In the genomic region with DNA sequence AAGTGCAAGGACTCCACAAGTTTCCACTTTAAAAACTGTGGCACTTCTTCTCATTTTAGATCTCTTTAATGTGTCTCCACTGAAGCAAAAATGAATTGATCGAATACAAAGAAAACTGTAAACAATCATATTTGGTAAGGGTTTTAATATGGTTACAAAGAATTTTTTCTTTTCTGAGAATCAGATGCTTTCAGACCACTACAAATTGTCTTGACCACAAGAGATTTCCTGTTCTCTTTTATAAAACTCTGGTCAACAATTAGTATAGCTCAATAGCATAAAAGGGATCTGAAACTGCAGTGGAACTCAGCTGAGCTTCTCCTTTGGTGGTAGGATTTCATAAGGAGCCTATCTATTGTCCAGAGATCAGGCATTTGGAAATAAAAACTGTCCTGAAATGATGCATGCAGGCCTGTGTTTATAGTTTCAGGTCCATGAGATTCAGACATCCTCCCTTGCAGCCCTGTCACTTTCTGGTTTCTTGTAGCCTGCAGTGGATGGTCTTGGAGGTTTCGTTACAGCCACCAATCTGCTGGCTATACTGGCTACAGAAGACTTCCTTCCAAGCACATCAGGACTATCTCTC, we compare ENCODE assay signal across 8 cellular contexts.
DNase-seq lines count a peak whose midpoint lies in the region; ATAC-seq and TF ChIP-seq lines count a peak whose summit lies in the region.

No MANE protein-coding gene starts in this region.

- CTCF ChIA-PET in GM10248 (lab: Yijun Ruan, JAX) (interaction anchor here (0.6 to 4.6 kb wide), 5 partner anchors 9 to 79 kb away, joined by 3 to 24 read pairs (median 3); no protein-coding TSS in a partner anchor), IMR-90 (lab: Yijun Ruan, JAX) (no interaction called here)

- no peak overlapping the region for H2AK9ac ChIP-seq in IMR-90 (replicated peaks; ENCODE audit: low read depth, low read length, poor library complexity)

- no peak overlapping the region for H3K14ac ChIP-seq in IMR-90 (replicated peaks; ENCODE audit: low read depth, low read length)

- H3K9me3 ChIP-seq in IMR-90 (ENCODE audit: control insufficient read depth, insufficient read depth, low read length), result no peaks in the 10 kb centered on the region
- H3K9me3 ChIP-seq in effector memory CD4-positive, alpha-beta T cell (ENCODE audit: control insufficient read depth, low read length), result no peaks in the 10 kb centered on the region
- H3K9me3 ChIP-seq in HAP-1, result no peaks in the 10 kb centered on the region

- H3K79me1 ChIP-seq in IMR-90 (ENCODE audit: low read depth in 1 of 2, low read length in 2 of 2), result peaks cover 25 to 40% of the 10 kb centered on the region in 2 experiments

- no CpG with 5 or more reads among the region's 2 CpGs for WGBS in IMR-90 (ENCODE audit: extremely low coverage in 2 of 2, insufficient read length in 1 of 2), 2 experiments

- no peak overlapping the region for H2AFZ ChIP-seq in IMR-90 (replicated peaks; ENCODE audit: low read length, poor library complexity)

- no peak overlapping the region for H3K4ac ChIP-seq in IMR-90 (ENCODE audit: low read depth, low read length)

- no peak overlapping the region for H3K9ac ChIP-seq in IMR-90 (ENCODE audit: low read depth, low read length)

- POLR2A ChIA-PET in GM10248 (lab: Yijun Ruan, JAX) (interaction anchor here (0.7 kb wide), 1 partner anchor 10 kb away, joined by 3 read pairs; no protein-coding TSS in a partner anchor), IMR-90 (lab: Charles Lee; ENCODE audit: unreplicated experiment) (no interaction called here)

- H2BK5ac ChIP-seq in IMR-90 (ENCODE audit: low read depth, low read length, poor library complexity, severe bottlenecking), result no peak overlapping the region

- TF ChIP-seq CTCF in GM10248 (IDR thresholded peaks at IDR 0.05; ENCODE audit: control extremely low read depth, extremely low read depth, low read depth, missing control alignments) (no peak), IMR-90 (conservative IDR thresholded peaks at IDR 0.05; ENCODE audit: low read depth, low read length) (no peak)

- no peak overlapping the region for H3K27ac ChIP-seq in IMR-90 (ENCODE audit: insufficient read depth, low read length)
- H3K27ac ChIP-seq in effector memory CD4-positive, alpha-beta T cell (ENCODE audit: insufficient read depth, low read length, poor library complexity, severe bottlenecking), result peak overlapping the region; percentile 8

- H4K91ac ChIP-seq in IMR-90 (ENCODE audit: insufficient read depth, low read depth, low read length), result no peak overlapping the region

- H3K18ac ChIP-seq in IMR-90 (ENCODE audit: low read depth, low read length), result no peak overlapping the region

- H3K27me3 ChIP-seq in IMR-90 (ENCODE audit: control insufficient read depth, insufficient read depth, low read length), result no peaks in the 10 kb centered on the region
- H3K27me3 ChIP-seq in effector memory CD4-positive, alpha-beta T cell (replicated peaks; ENCODE audit: control insufficient read depth, insufficient read depth, low read length, poor library complexity, severe bottlenecking), result no peaks in the 10 kb centered on the region
- no peaks in the 10 kb centered on the region for H3K27me3 ChIP-seq in HAP-1 (ENCODE audit: low read depth)

- H4K20me1 ChIP-seq in IMR-90 (ENCODE audit: insufficient read depth, low read length), result no peaks in the 10 kb centered on the region

- in situ Hi-C loops in IMR-90 (cut with MboI; ENCODE audit: low sequenced_read_pairs) (no loop called here), HAP-1 (cut with MboI; ENCODE audit: low sequenced_read_pairs) (no loop called here)

- H3K56ac ChIP-seq in IMR-90 (ENCODE audit: extremely low read depth, insufficient read depth, low read length), result no peak overlapping the region

- no peak overlapping the region; the same call in 1 of the 2 replicates for H2AK5ac ChIP-seq in IMR-90 (ENCODE audit: low read depth, low read length)

- H4K8ac ChIP-seq in IMR-90 (ENCODE audit: low read depth in 2 of 2, low read length in 2 of 2), result peak overlapping the region in 1 of 2 experiments; percentile 47; a peak in 2 of 4 replicates

- H4K5ac ChIP-seq in IMR-90 (ENCODE audit: low read depth, low read length), result peak overlapping the region; percentile 12; the same call in 1 of the 2 replicates

- no peak overlapping the region for H3K23ac ChIP-seq in IMR-90 (ENCODE audit: low read depth, low read length)

- TF ChIP-seq RAD21 in IMR-90 (IDR thresholded peaks at IDR 0.05; ENCODE audit: low read length), result no peak

- TF ChIP-seq POLR2A in IMR-90 (IDR thresholded peaks at IDR 0.05; ENCODE audit: low read depth, low read length), result no peak

- intact Hi-C loops in IMR-90 (cut with micrococcal nuclease), result no loop called here

- H2BK20ac ChIP-seq in IMR-90 (ENCODE audit: low read depth, low read length), result no peak overlapping the region

- BruUV-seq in IMR-90 (replicated peaks; lab: Mats Ljungman, UMichigan), result no TSS peak

- H2BK120ac ChIP-seq in IMR-90 (ENCODE audit: low read depth, low read length), result no peak overlapping the region

- DNase-seq in GM10248 (ENCODE audit: extremely low spot score) (peak; percentile 50), IMR-90 (peak; percentile 18), HAP-1 (ENCODE audit: low spot score in 2 of 2) (no peak)
- DNase-seq in effector memory CD4-positive, alpha-beta T cell, result no peak
- DNase-seq in stimulated activated CD4-positive, alpha-beta T cell treated with anti-CD3 and anti-CD28 coated beads, Interleukin-15, amount 100 ng/mL, for 24 hours, result no peak
- no peak for DNase-seq in activated T-cell treated with anti-CD3 and anti-CD28 coated beads, Interleukin-2, amount 50 U/mL, for 48 hours
- DNase-seq in stimulated activated CD4-positive, alpha-beta T cell treated with anti-CD3 and anti-CD28 coated beads, Interleukin-2, amount 100 ng/mL, for 24 hours, result no peak

- H3K4me1 ChIP-seq in IMR-90 (ENCODE audit: control insufficient read depth, insufficient read depth, low read length) (peaks cover 14% of the 10 kb centered on the region), HAP-1 (no peaks in the 10 kb centered on the region)
- peaks cover 43% of the 10 kb centered on the region for H3K4me1 ChIP-seq in effector memory CD4-positive, alpha-beta T cell (ENCODE audit: control insufficient read depth, insufficient read depth, low read length, poor library complexity, severe bottlenecking)

- H3K9me1 ChIP-seq in IMR-90 (ENCODE audit: insufficient read depth, low read length), result peaks cover 22% of the 10 kb centered on the region

- H3K36me3 ChIP-seq in IMR-90 (ENCODE audit: control insufficient read depth, insufficient read depth, low read length) (no peaks in the 10 kb centered on the region; the same call in 1 of the 2 replicates), HAP-1 (replicated peaks) (no peaks in the 10 kb centered on the region)
- peaks cover 10% of the 10 kb centered on the region for H3K36me3 ChIP-seq in effector memory CD4-positive, alpha-beta T cell (ENCODE audit: control insufficient read depth, insufficient read depth, low read length)

- H3K4me2 ChIP-seq in IMR-90 (ENCODE audit: low read depth, low read length), result no peak overlapping the region

- ATAC-seq in GM21447 (IDR thresholded peaks at IDR 0.05; ENCODE audit: unreplicated experiment) (peak; percentile 64), IMR-90 (ENCODE audit: low read depth) (no peak)

- H3K4me3 ChIP-seq in IMR-90 (ENCODE audit: insufficient read depth, low read depth, low read length), result no peak overlapping the region
- no peak overlapping the region for H3K4me3 ChIP-seq in effector memory CD4-positive, alpha-beta T cell (ENCODE audit: insufficient read depth, low read depth, low read length, poor library complexity, severe bottlenecking)
- no peak overlapping the region for H3K4me3 ChIP-seq in HAP-1

- H2BK15ac ChIP-seq in IMR-90 (ENCODE audit: low read depth, low read length), result no peak overlapping the region; the same call in 2 of the 3 replicates

- dilution Hi-C loops in IMR-90 (cut with HindIII; ENCODE audit: low sequenced_read_pairs, unreplicated experiment), result no loop called here

TF ChIP-seq in IMR-90, 13 proteins besides CTCF, POLR2A, EP300 and RAD21:
- TF ChIP-seq NFE2L2 (IDR thresholded peaks at IDR 0.05; ENCODE audit: low read depth, low read length) (no peak), USF2 (IDR thresholded peaks at IDR 0.05; ENCODE audit: low read depth, low read length) (no peak), FOS (IDR thresholded peaks at IDR 0.05; ENCODE audit: low read depth, low read length) (no peak), RCOR1 (IDR thresholded peaks at IDR 0.05; ENCODE audit: insufficient replicate concordance, low read length) (no peak), MAZ (IDR thresholded peaks at IDR 0.05; ENCODE audit: borderline replicate concordance, low read depth, low read length) (no peak), RFX5 (IDR thresholded peaks at IDR 0.05; ENCODE audit: low read depth, low read length) (no peak), MAFK (IDR thresholded peaks at IDR 0.05; ENCODE audit: low read depth, low read length) (no peak), CHD1 (IDR thresholded peaks at IDR 0.05; ENCODE audit: low read depth, low read length) (no peak), SMC3 (IDR thresholded peaks at IDR 0.05; ENCODE audit: low read depth, low read length) (no peak), CEBPB (IDR thresholded peaks at IDR 0.05; ENCODE audit: low read depth, low read length) (no peak), MXI1 (IDR thresholded peaks at IDR 0.05; ENCODE audit: borderline replicate concordance, low read depth, low read length) (no peak)
- TF ChIP-seq, protein P1, sequence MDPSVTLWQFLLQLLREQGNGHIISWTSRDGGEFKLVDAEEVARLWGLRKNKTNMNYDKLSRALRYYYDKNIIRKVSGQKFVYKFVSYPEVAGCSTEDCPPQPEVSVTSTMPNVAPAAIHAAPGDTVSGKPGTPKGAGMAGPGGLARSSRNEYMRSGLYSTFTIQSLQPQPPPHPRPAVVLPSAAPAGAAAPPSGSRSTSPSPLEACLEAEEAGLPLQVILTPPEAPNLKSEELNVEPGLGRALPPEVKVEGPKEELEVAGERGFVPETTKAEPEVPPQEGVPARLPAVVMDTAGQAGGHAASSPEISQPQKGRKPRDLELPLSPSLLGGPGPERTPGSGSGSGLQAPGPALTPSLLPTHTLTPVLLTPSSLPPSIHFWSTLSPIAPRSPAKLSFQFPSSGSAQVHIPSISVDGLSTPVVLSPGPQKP (IDR thresholded peaks at IDR 0.05; ENCODE audit: borderline replicate concordance, low read depth, low read length), result no peak

Comparison
In these comparisons a context has a peak if more than half of its experiments do, and no peak if none do; other contexts are left out.
1. DNase-seq: peak in GM10248 (single experiment) and IMR-90 (single experiment); none in effector memory CD4-positive, alpha-beta T cell (0 of 3), HAP-1 (0 of 2), stimulated activated CD4-positive, alpha-beta T cell treated with anti-CD3 and anti-CD28 coated beads, Interleukin-15, amount 100 ng/mL, for 24 hours (single experiment), activated T-cell treated with anti-CD3 and anti-CD28 coated beads, Interleukin-2, amount 50 U/mL, for 48 hours (0 of 2) and stimulated activated CD4-positive, alpha-beta T cell treated with anti-CD3 and anti-CD28 coated beads, Interleukin-2, amount 100 ng/mL, for 24 hours (0 of 2).